ENCODE assay signal across 35 cellular contexts in the genomic region with DNA sequence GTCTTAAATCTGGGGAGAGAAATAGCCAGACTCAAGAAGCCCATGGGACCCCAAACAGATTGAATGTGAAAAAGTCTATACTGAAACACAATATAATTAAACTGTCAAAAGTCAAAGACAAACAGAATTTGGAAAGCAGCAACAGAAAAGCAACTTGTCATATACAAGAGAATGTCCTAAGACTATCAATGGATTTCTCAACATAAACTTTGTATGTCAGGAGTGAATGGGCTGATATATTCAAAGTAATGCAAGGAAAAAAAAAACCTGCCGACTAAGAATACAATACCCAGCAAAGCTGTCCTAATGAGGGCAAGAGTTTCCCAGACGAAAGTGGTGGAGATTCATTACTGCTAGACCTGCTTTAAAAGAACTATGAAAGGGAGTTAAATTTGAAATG.
"Had no signal": no experiment of that assay in that cellular context is flagged by ENCODE, and none has a peak within 500 bp of the region (broad histone marks: within the 10 kb centered on the region; RNA-seq: fewer than 3 reads in every experiment).

No MANE protein-coding gene starts in this region.

- H3K27me3 ChIP-seq: MG63 had no signal

- H3K36me3 ChIP-seq: MG63 had no signal

- H3K4me3 ChIP-seq: MG63 had no signal

- DNase-seq: Karpas-422, Kasumi-1, MG63, MM.1S, MV-4-11, NCI-H1048, NCI-H1092, NCI-H1092 treated with DMSO at 0.1 percent for 48 hours, NCI-H1105, NCI-H1105 treated with DMSO at 0.1 percent for 48 hours, NCI-H1417, NCI-H1417 treated with DMSO at 0.1 percent for 48 hours, NCI-H1436, NCI-H1436 treated with DMSO at 0.1 percent for 48 hours, NCI-H146, NCI-H1694, NCI-H1694 treated with DMSO at 0.1 percent for 48 hours, NCI-H187, NCI-H187 treated with DMSO at 0.1 percent for 48 hours, NCI-H1930, NCI-H2029, NCI-H2029 treated with DMSO at 0.1 percent for 48 hours, NCI-H2081, NCI-H2081 treated with DMSO at 0.1 percent for 48 hours, NCI-H2107, NCI-H2171, NCI-H2171 treated with DMSO at 0.1 percent for 48 hours, NCI-H2227 treated with DMSO at 0.1 percent for 48 hours, NCI-H226, NCI-H345, NCI-H446, NCI-H446 treated with DMSO at 0.1 percent for 48 hours, NCI-H510A, NCI-H510A treated with DMSO at 0.1 percent for 48 hours, NCI-H524 had no signal
